In the genomic region with DNA sequence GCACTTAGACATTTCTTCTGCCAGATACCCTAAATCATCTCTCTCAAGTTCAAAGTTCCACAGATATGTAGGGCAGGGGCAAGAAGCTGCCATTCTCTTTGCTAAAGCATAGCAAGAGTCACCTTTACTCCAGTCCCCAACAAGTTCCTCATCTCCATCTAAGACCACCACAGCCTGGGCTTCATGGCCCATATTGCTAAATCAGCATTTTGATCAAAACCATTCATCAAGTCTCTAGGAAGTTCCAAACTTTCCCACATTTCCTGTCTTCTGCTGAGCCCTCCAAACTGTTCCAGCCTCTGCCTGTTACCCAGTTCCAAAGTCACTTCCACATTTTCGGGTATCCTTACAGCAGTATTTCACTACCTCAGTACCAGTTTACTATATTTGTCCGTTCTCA, we compare ENCODE assay signal across 2 cellular contexts.
TF ChIP-seq lines count a peak whose summit lies in the region.

No MANE protein-coding gene starts in this region.

TF ChIP-seq in A549, 52 proteins besides CTCF, POLR2A, EP300 and RAD21:
- TF ChIP-seq MAFK (IDR thresholded peaks at IDR 0.05; ENCODE audit: partially characterized antibody): peak; percentile 94
TF ChIP-seq in A549: peak in this region for 1; not testable (repeated sequence) for 51.

TF ChIP-seq in K562, 482 proteins besides CTCF, POLR2A, EP300 and RAD21:
- TF ChIP-seq MAFG (tag; conservative IDR thresholded peaks at IDR 0.05): peak; percentile 63
- TF ChIP-seq MAFK (IDR thresholded peaks at IDR 0.05; ENCODE audit: low read length): peak; percentile 41; the same call in 1 of the 2 replicates
- peak; percentile 53; the same call in 1 of the 2 replicates for TF ChIP-seq MAFF (IDR thresholded peaks at IDR 0.05; ENCODE audit: low read length)
- peak; percentile 75 for TF ChIP-seq ZNF316 (IDR thresholded peaks at IDR 0.05)
- peak; percentile 68 for TF ChIP-seq C11orf30 (IDR thresholded peaks at IDR 0.05; ENCODE audit: low read depth)
